ENCODE assay signal across 11 cellular contexts in the genomic region with DNA sequence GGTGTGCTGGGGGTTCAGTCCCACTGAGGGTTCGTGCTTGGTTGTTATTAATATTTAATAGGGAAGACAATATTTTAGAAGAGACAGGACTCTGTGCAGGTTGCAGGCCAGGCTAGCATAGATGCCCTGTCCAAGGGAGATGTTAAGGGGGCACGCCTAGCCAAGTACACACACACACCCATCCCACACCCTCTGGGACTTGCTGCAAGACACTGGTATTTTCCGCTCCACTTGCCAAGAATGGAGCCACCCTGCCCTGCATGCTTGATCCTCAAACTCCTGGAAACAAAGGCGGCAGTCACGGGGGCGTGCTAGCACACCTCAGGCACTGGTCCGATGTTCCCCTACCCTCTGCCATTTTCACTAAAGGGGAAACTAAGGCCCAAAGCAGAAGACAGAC.
DNase-seq lines count a peak whose midpoint lies in the region; ATAC-seq and TF ChIP-seq lines count a peak whose summit lies in the region.
"Had no signal": no experiment of that assay in that cellular context is flagged by ENCODE, and none has a peak within 500 bp of the region (broad histone marks: within the 10 kb centered on the region; RNA-seq: fewer than 3 reads in every experiment).

No MANE protein-coding gene starts in this region.

- H3K4me1 ChIP-seq in hepatocyte (ENCODE audit: insufficient read depth), result peaks cover 44% of the 10 kb centered on the region
- H3K4me1 ChIP-seq in rectal smooth muscle tissue (ENCODE audit: control insufficient read depth, insufficient read depth, low read length), result peaks cover 39% of the 10 kb centered on the region

- no peaks in the 10 kb centered on the region for H3K9me2 ChIP-seq in hepatocyte (replicated peaks; ENCODE audit: insufficient read depth)

- no peak overlapping the region for H3K9ac ChIP-seq in rectal smooth muscle tissue (ENCODE audit: low read length)

- no peaks in the 10 kb centered on the region for H3K9me3 Mint-ChIP-seq in CD4-positive, alpha-beta T cell
- no peaks in the 10 kb centered on the region for H3K9me3 Mint-ChIP-seq in activated T-helper 1 cell treated with anti-CD3 and anti-CD28 coated beads, Interleukin-12 subunit alpha, Interleukin-12 subunit beta, Interleukin-2, Interleukin-4 antibody, amounts not matched to agents 30 ng/mL and 10 ng/mL and 1 ng/mL, durations not matched to agents 14 hours and 24 hours and 36 hours
- H3K9me3 Mint-ChIP-seq in CD14-positive monocyte, result no peaks in the 10 kb centered on the region
- no peaks in the 10 kb centered on the region for H3K9me3 Mint-ChIP-seq in activated T-helper 2 cell treated with anti-CD3 and anti-CD28 coated beads, Interferon-gamma antibody, Interleukin-2, Interleukin-4, amounts not matched to agents 10 μg/mL and 5 μg/mL and 100 μg/mL, durations not matched to agents 14 hours and 24 hours and 36 hours
- H3K9me3 Mint-ChIP-seq: stimulated activated naive B cell treated with anti-CD40 and anti-IgM and Interleukin-4, amounts not matched to agents 10 μg/mL and 1 μg/mL and 100 μg/mL, for 72 hours had no signal

- H3K4me3 ChIP-seq in hepatocyte, result no peak overlapping the region
- H3K4me3 ChIP-seq in rectal smooth muscle tissue (ENCODE audit: low read length), result peak overlapping the region; percentile 26

- POLR2A ChIA-PET in CD4-positive, alpha-beta T cell (lab: Charles Lee), result interaction anchor here (1.3 to 1.5 kb wide), 2 partner anchors 14 to 22 kb away, joined by 3 to 4 read pairs; no protein-coding TSS in a partner anchor

- peak overlapping the region; percentile 62 for H3K4me3 Mint-ChIP-seq in CD4-positive, alpha-beta T cell
- no peak overlapping the region for H3K4me3 Mint-ChIP-seq in activated T-helper 1 cell treated with anti-CD3 and anti-CD28 coated beads, Interleukin-12 subunit alpha, Interleukin-12 subunit beta, Interleukin-2, Interleukin-4 antibody, amounts not matched to agents 30 ng/mL and 10 ng/mL and 1 ng/mL, durations not matched to agents 14 hours and 24 hours and 36 hours
- H3K4me3 Mint-ChIP-seq in CD14-positive monocyte, result no peak overlapping the region
- no peak overlapping the region for H3K4me3 Mint-ChIP-seq in activated T-helper 2 cell treated with anti-CD3 and anti-CD28 coated beads, Interferon-gamma antibody, Interleukin-2, Interleukin-4, amounts not matched to agents 10 μg/mL and 5 μg/mL and 100 μg/mL, durations not matched to agents 14 hours and 24 hours and 36 hours (ENCODE audit: low read depth)
- H3K4me3 Mint-ChIP-seq: stimulated activated naive B cell treated with anti-CD40 and anti-IgM and Interleukin-4, amounts not matched to agents 10 μg/mL and 1 μg/mL and 100 μg/mL, for 72 hours had no signal

- peaks cover 88% of the 10 kb centered on the region for H4K20me1 ChIP-seq in hepatocyte (ENCODE audit: insufficient read depth, poor library complexity, severe bottlenecking)

- no peaks in the 10 kb centered on the region for H3K36me3 Mint-ChIP-seq in CD4-positive, alpha-beta T cell (ENCODE audit: low read depth)
- peaks cover 2% of the 10 kb centered on the region for H3K36me3 Mint-ChIP-seq in activated T-helper 1 cell treated with anti-CD3 and anti-CD28 coated beads, Interleukin-12 subunit alpha, Interleukin-12 subunit beta, Interleukin-2, Interleukin-4 antibody, amounts not matched to agents 30 ng/mL and 10 ng/mL and 1 ng/mL, durations not matched to agents 14 hours and 24 hours and 36 hours (ENCODE audit: low read depth)
- H3K36me3 Mint-ChIP-seq in CD14-positive monocyte, result peaks cover 0 to 2% of the 10 kb centered on the region in 2 donors
- no peaks in the 10 kb centered on the region for H3K36me3 Mint-ChIP-seq in activated T-helper 2 cell treated with anti-CD3 and anti-CD28 coated beads, Interferon-gamma antibody, Interleukin-2, Interleukin-4, amounts not matched to agents 10 μg/mL and 5 μg/mL and 100 μg/mL, durations not matched to agents 14 hours and 24 hours and 36 hours (ENCODE audit: low read depth)
- H3K36me3 Mint-ChIP-seq: stimulated activated naive B cell treated with anti-CD40 and anti-IgM and Interleukin-4, amounts not matched to agents 10 μg/mL and 1 μg/mL and 100 μg/mL, for 72 hours had no signal

- no peaks in the 10 kb centered on the region for H3K27me3 ChIP-seq in CD4-positive, alpha-beta T cell (ENCODE audit: control insufficient read depth, insufficient read depth, low read length)
- H3K27me3 ChIP-seq in hepatocyte (no peaks in the 10 kb centered on the region), rectal smooth muscle tissue (ENCODE audit: control insufficient read depth, insufficient read depth, low read length) (no peaks in the 10 kb centered on the region)

- peak overlapping the region; percentile 68 for H3K4me2 ChIP-seq in hepatocyte

- 82% methylated on average over 7 of the region's 7 CpGs for WGBS in hepatocyte (ENCODE audit: low lambda C conversion rate, missing lambda C conversion rate)

- CTCF ChIA-PET in CD4-positive, alpha-beta T cell (lab: Charles Lee), result no interaction called here

- H3K27ac ChIP-seq in CD4-positive, alpha-beta T cell (ENCODE audit: low read depth, low read length), result no peak overlapping the region
- H3K27ac ChIP-seq in hepatocyte (peak overlapping the region; percentile 76), rectal smooth muscle tissue (ENCODE audit: low read depth, low read length) (peak overlapping the region; percentile 68)

- no peaks in the 10 kb centered on the region for H3K27me3 Mint-ChIP-seq in CD4-positive, alpha-beta T cell
- no peaks in the 10 kb centered on the region for H3K27me3 Mint-ChIP-seq in activated T-helper 1 cell treated with anti-CD3 and anti-CD28 coated beads, Interleukin-12 subunit alpha, Interleukin-12 subunit beta, Interleukin-2, Interleukin-4 antibody, amounts not matched to agents 30 ng/mL and 10 ng/mL and 1 ng/mL, durations not matched to agents 14 hours and 24 hours and 36 hours (ENCODE audit: insufficient read depth)
- H3K27me3 Mint-ChIP-seq in CD14-positive monocyte (ENCODE audit: low read depth in 3 of 3), result no peaks in the 10 kb centered on the region
- H3K27me3 Mint-ChIP-seq in activated T-helper 2 cell treated with anti-CD3 and anti-CD28 coated beads, Interferon-gamma antibody, Interleukin-2, Interleukin-4, amounts not matched to agents 10 μg/mL and 5 μg/mL and 100 μg/mL, durations not matched to agents 14 hours and 24 hours and 36 hours (ENCODE audit: low read depth), result no peaks in the 10 kb centered on the region
- H3K27me3 Mint-ChIP-seq: stimulated activated naive B cell treated with anti-CD40 and anti-IgM and Interleukin-4, amounts not matched to agents 10 μg/mL and 1 μg/mL and 100 μg/mL, for 72 hours had no signal

- no peak for TF ChIP-seq CTCF in CD4-positive, alpha-beta T cell (IDR thresholded peaks at IDR 0.05)
- TF ChIP-seq CTCF in hepatocyte (IDR thresholded peaks at IDR 0.05; ENCODE audit: poor library complexity) (no peak), CD14-positive monocyte (IDR thresholded peaks at IDR 0.05) (no peak)

- peaks cover 98% of the 10 kb centered on the region for H3K79me2 ChIP-seq in hepatocyte

- DNase-seq in CD4-positive, alpha-beta T cell, result no peak
- DNase-seq in activated T-helper 1 cell treated with anti-CD3 and anti-CD28 coated beads, Interleukin-12 subunit alpha, Interleukin-12 subunit beta, Interleukin-2, Interleukin-4 antibody, amounts not matched to agents 30 ng/mL and 10 ng/mL and 1 ng/mL, durations not matched to agents 14 hours and 24 hours and 36 hours (ENCODE audit: low spot score), result no peak
- DNase-seq in hepatocyte (ENCODE audit: low spot score) (no peak), CD14-positive monocyte (ENCODE audit: low spot score) (no peak), NCI-H524 treated with DMSO at 0.1 percent for 48 hours (lab: John Stamatoyannopoulos, UW) (no peak)
- DNase-seq in activated CD4-positive, alpha-beta T cell treated with anti-CD3 and anti-CD28 coated beads for 4 hours, result no peak
- DNase-seq in activated T-helper 2 cell treated with anti-CD3 and anti-CD28 coated beads, Interferon-gamma antibody, Interleukin-2, Interleukin-4, amounts not matched to agents 10 μg/mL and 5 μg/mL and 100 μg/mL, durations not matched to agents 14 hours and 24 hours and 36 hours (ENCODE audit: low spot score), result no peak
- DNase-seq: activated naive CD4-positive, alpha-beta T cell treated with anti-CD3 and anti-CD28 coated beads, Interleukin-2, amount 50 U/mL, for 16 hours; NCI-H2081 treated with DMSO at 0.1 percent for 48 hours; stimulated activated naive B cell treated with anti-CD40 and anti-IgM and Interleukin-4, amounts not matched to agents 10 μg/mL and 1 μg/mL and 100 μg/mL, for 72 hours had no signal

- intact Hi-C loops in CD4-positive, alpha-beta T cell (cut with DNase I, micrococcal nuclease), result loop anchor here in 1 of 2 experiments (5.0 kb wide), 1 partner anchor 38 kb away; no protein-coding TSS in a partner anchor
- intact Hi-C loops in activated T-helper 1 cell treated with anti-CD3 and anti-CD28 coated beads, Interleukin-12 subunit alpha, Interleukin-12 subunit beta, Interleukin-2, Interleukin-4 antibody, amounts not matched to agents 30 ng/mL and 10 ng/mL and 1 ng/mL, durations not matched to agents 14 hours and 24 hours and 36 hours (cut with micrococcal nuclease), result no loop called here
- intact Hi-C loops in CD14-positive monocyte (cut with micrococcal nuclease), result no loop called here
- intact Hi-C loops in activated T-helper 2 cell treated with anti-CD3 and anti-CD28 coated beads, Interferon-gamma antibody, Interleukin-2, Interleukin-4, amounts not matched to agents 10 μg/mL and 5 μg/mL and 100 μg/mL, durations not matched to agents 14 hours and 24 hours and 36 hours (cut with micrococcal nuclease), result no loop called here

- no peaks in the 10 kb centered on the region for H3K36me3 ChIP-seq in hepatocyte (replicated peaks; ENCODE audit: insufficient read depth, low read depth)
- H3K36me3 ChIP-seq in rectal smooth muscle tissue (ENCODE audit: control insufficient read depth, insufficient read depth, low read length), result no peaks in the 10 kb centered on the region

- peaks cover 99% of the 10 kb centered on the region for H3K4me1 Mint-ChIP-seq in CD4-positive, alpha-beta T cell (ENCODE audit: low read depth)
- peaks cover 63% of the 10 kb centered on the region for H3K4me1 Mint-ChIP-seq in activated T-helper 1 cell treated with anti-CD3 and anti-CD28 coated beads, Interleukin-12 subunit alpha, Interleukin-12 subunit beta, Interleukin-2, Interleukin-4 antibody, amounts not matched to agents 30 ng/mL and 10 ng/mL and 1 ng/mL, durations not matched to agents 14 hours and 24 hours and 36 hours (ENCODE audit: low read depth)
- H3K4me1 Mint-ChIP-seq in CD14-positive monocyte, result peaks cover 10% of the 10 kb centered on the region
- H3K4me1 Mint-ChIP-seq in activated T-helper 2 cell treated with anti-CD3 and anti-CD28 coated beads, Interferon-gamma antibody, Interleukin-2, Interleukin-4, amounts not matched to agents 10 μg/mL and 5 μg/mL and 100 μg/mL, durations not matched to agents 14 hours and 24 hours and 36 hours (ENCODE audit: low read depth), result peaks cover 22% of the 10 kb centered on the region

- H2AFZ ChIP-seq in hepatocyte, result no peak overlapping the region

- no peak for ATAC-seq in CD4-positive, alpha-beta T cell (ENCODE audit: poor library complexity)

- no peaks in the 10 kb centered on the region for H3K9me3 ChIP-seq in CD4-positive, alpha-beta T cell (ENCODE audit: control insufficient read depth, low read length)
- H3K9me3 ChIP-seq in hepatocyte (ENCODE audit: low read depth), result no peaks in the 10 kb centered on the region

- H3K27ac Mint-ChIP-seq in CD4-positive, alpha-beta T cell, result peak overlapping the region; percentile 38
- H3K27ac Mint-ChIP-seq in activated T-helper 1 cell treated with anti-CD3 and anti-CD28 coated beads, Interleukin-12 subunit alpha, Interleukin-12 subunit beta, Interleukin-2, Interleukin-4 antibody, amounts not matched to agents 30 ng/mL and 10 ng/mL and 1 ng/mL, durations not matched to agents 14 hours and 24 hours and 36 hours, result peak overlapping the region; percentile 31
- no peak overlapping the region for H3K27ac Mint-ChIP-seq in CD14-positive monocyte
- no peak overlapping the region for H3K27ac Mint-ChIP-seq in activated T-helper 2 cell treated with anti-CD3 and anti-CD28 coated beads, Interferon-gamma antibody, Interleukin-2, Interleukin-4, amounts not matched to agents 10 μg/mL and 5 μg/mL and 100 μg/mL, durations not matched to agents 14 hours and 24 hours and 36 hours

Comparison
In these comparisons a context has a peak if more than half of its experiments do, and no peak if none do; other contexts are left out.
1. H3K27ac Mint-ChIP-seq: peak in CD4-positive, alpha-beta T cell (single experiment) and activated T-helper 1 cell treated with anti-CD3 and anti-CD28 coated beads, Interleukin-12 subunit alpha, Interleukin-12 subunit beta, Interleukin-2, Interleukin-4 antibody, amounts not matched to agents 30 ng/mL and 10 ng/mL and 1 ng/mL, durations not matched to agents 14 hours and 24 hours and 36 hours (single experiment); none in CD14-positive monocyte (0 of 7) and activated T-helper 2 cell treated with anti-CD3 and anti-CD28 coated beads, Interferon-gamma antibody, Interleukin-2, Interleukin-4, amounts not matched to agents 10 μg/mL and 5 μg/mL and 100 μg/mL, durations not matched to agents 14 hours and 24 hours and 36 hours (single experiment).